29 cellular contexts compared by ENCODE assay signal in genomic region chr1:218636548-218636947, GRCh38.
"Had no signal": no experiment of that assay in that cellular context is flagged by ENCODE, and none has a peak within 500 bp of the region (broad histone marks: within the 10 kb centered on the region; RNA-seq: fewer than 3 reads in every experiment).

No MANE protein-coding gene starts in this region.

- H3K27ac Mint-ChIP-seq: activated CD8-positive, alpha-beta memory T cell treated with anti-CD3 and anti-CD28 coated beads, Interleukin-2, amount 10 ng/mL, durations not matched to agents 7 days and 5 days; activated CD8-positive, alpha-beta T cell treated with anti-CD3 and anti-CD28 coated beads, Interleukin-2, amount 10 ng/mL, durations not matched to agents 7 days and 5 days; activated naive CD4-positive, alpha-beta T cell treated with anti-CD3 and anti-CD28 coated beads, Interleukin-2, amount 50 U/mL, for 24 hours; activated T-cell treated with anti-CD3 and anti-CD28 coated beads, Interleukin-2, amount 50 U/mL, for 24 hours; activated T-helper 1 cell treated with anti-CD3 and anti-CD28 coated beads, Interleukin-12 subunit alpha, Interleukin-12 subunit beta, Interleukin-2, Interleukin-4 antibody, amounts not matched to agents 30 ng/mL and 10 ng/mL and 1 ng/mL, durations not matched to agents 14 hours and 24 hours and 36 hours; T-helper 17 cell; WTC11 had no signal

- H3K27ac ChIP-seq: ascending aorta, breast epithelium, PC-9 had no signal

- H3K36me3 Mint-ChIP-seq: activated CD8-positive, alpha-beta memory T cell treated with anti-CD3 and anti-CD28 coated beads, Interleukin-2, amount 10 ng/mL, durations not matched to agents 7 days and 5 days; activated naive CD4-positive, alpha-beta T cell treated with anti-CD3 and anti-CD28 coated beads, Interleukin-2, amount 50 U/mL, for 24 hours had no signal

- H2AFZ ChIP-seq: PC-9 had no signal

- H3K27me3 Mint-ChIP-seq: activated CD8-positive, alpha-beta memory T cell treated with anti-CD3 and anti-CD28 coated beads, Interleukin-2, amount 10 ng/mL, durations not matched to agents 7 days and 5 days; activated naive CD4-positive, alpha-beta T cell treated with anti-CD3 and anti-CD28 coated beads, Interleukin-2, amount 50 U/mL, for 24 hours; activated T-cell treated with anti-CD3 and anti-CD28 coated beads, Interleukin-2, amount 50 U/mL, for 24 hours; T-helper 17 cell had no signal

- ATAC-seq: activated CD8-positive, alpha-beta memory T cell treated with anti-CD3 and anti-CD28 coated beads, Interleukin-2, amount 10 ng/mL, durations not matched to agents 7 days and 5 days; activated CD8-positive, alpha-beta T cell treated with anti-CD3 and anti-CD28 coated beads, Interleukin-2, amount 10 ng/mL, durations not matched to agents 7 days and 5 days; K562; T-helper 17 cell; WTC11 had no signal

- H3K9me3 ChIP-seq: ascending aorta, breast epithelium had no signal

- DNase-seq: activated CD4-positive, alpha-beta T cell treated with anti-CD3 and anti-CD28 coated beads for 48 hours; activated CD4-positive, alpha-beta T cell treated with anti-CD3 and anti-CD28 coated beads, Interleukin-2, amount 50 U/mL, for 4 hours; activated CD4-positive, CD25-positive, alpha-beta regulatory T cell treated with anti-CD3 and anti-CD28 coated beads, Interleukin-2, amount 50 U/mL, for 72 hours; activated CD8-positive, alpha-beta memory T cell treated with anti-CD3 and anti-CD28 coated beads, Interleukin-2, amount 10 ng/mL, durations not matched to agents 7 days and 5 days; activated CD8-positive, alpha-beta T cell treated with anti-CD3 and anti-CD28 coated beads, Interleukin-2, amount 10 ng/mL, durations not matched to agents 7 days and 5 days; activated effector memory CD4-positive, alpha-beta T cell treated with Interleukin-2 at 50 U/mL for 16 hours; activated naive CD4-positive, alpha-beta T cell; activated T-cell treated with anti-CD3 and anti-CD28 coated beads, Interleukin-2, amount 50 U/mL, for 24 hours; amniotic stem cell; caudate nucleus; Karpas-422; MM.1S; NCI-H146; NCI-H1930; NCI-H2107; NCI-H2171 treated with DMSO at 0.1 percent for 48 hours; NCI-H345; NCI-H510A treated with DMSO at 0.1 percent for 48 hours; NCI-H69; PC-9; SIG-M5; T-helper 17 cell; T-helper 9 cell had no signal

- H3K4me1 Mint-ChIP-seq: activated CD8-positive, alpha-beta memory T cell treated with anti-CD3 and anti-CD28 coated beads, Interleukin-2, amount 10 ng/mL, durations not matched to agents 7 days and 5 days; activated naive CD4-positive, alpha-beta T cell treated with anti-CD3 and anti-CD28 coated beads, Interleukin-2, amount 50 U/mL, for 24 hours; T-helper 17 cell had no signal

- H3K4me3 ChIP-seq: ascending aorta, breast epithelium, K562, PC-9 had no signal

- FAIRE-seq: K562 had no signal

- H3K36me3 ChIP-seq: ascending aorta, breast epithelium had no signal

- H3K4me3 Mint-ChIP-seq: activated CD8-positive, alpha-beta memory T cell treated with anti-CD3 and anti-CD28 coated beads, Interleukin-2, amount 10 ng/mL, durations not matched to agents 7 days and 5 days; activated CD8-positive, alpha-beta T cell treated with anti-CD3 and anti-CD28 coated beads, Interleukin-2, amount 10 ng/mL, durations not matched to agents 7 days and 5 days; activated naive CD4-positive, alpha-beta T cell treated with anti-CD3 and anti-CD28 coated beads, Interleukin-2, amount 50 U/mL, for 24 hours; activated T-cell treated with anti-CD3 and anti-CD28 coated beads, Interleukin-2, amount 50 U/mL, for 24 hours; activated T-helper 1 cell treated with anti-CD3 and anti-CD28 coated beads, Interleukin-12 subunit alpha, Interleukin-12 subunit beta, Interleukin-2, Interleukin-4 antibody, amounts not matched to agents 30 ng/mL and 10 ng/mL and 1 ng/mL, durations not matched to agents 14 hours and 24 hours and 36 hours; T-helper 17 cell; WTC11 had no signal

- H3K4me2 ChIP-seq: PC-9 had no signal

- H3K27me3 ChIP-seq: ascending aorta, breast epithelium had no signal

- H3K4me1 ChIP-seq: ascending aorta, breast epithelium had no signal
